ENCODE assay signal across 8 cellular contexts in the genomic region with DNA sequence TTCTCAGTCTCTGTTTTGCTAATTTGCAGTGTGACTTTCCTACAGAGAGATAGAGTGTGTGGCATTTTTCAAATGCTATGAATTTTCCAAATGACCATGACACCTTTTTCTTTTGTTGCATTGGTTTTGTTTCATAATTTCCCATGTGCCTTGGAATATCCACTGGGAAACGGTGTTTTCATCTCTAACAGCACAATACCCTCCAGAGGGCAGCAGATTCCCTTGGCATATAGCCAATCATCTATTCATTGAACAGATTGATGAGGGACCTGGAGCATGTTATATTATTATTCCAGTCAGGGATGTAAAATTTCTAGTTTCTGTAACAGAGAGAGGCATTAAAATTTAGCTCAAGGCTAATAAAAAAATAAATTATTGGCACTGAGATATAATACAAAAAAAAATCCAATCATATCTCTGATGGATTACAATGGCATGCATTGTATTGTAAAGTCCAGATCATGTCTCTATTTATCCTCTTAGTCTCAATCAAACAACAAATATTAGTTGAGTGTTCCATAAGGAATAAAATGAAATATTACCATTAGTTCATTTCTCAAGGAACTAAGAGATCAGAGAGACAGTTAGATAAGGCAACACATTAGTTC. TPM values are rescaled to one million over a fixed set of nuclear protein-coding genes. Genes with fewer than 3 reads are reported as not detected.
DNase-seq lines count a peak whose midpoint lies in the region; ATAC-seq, FAIRE-seq and TF ChIP-seq lines count a peak whose summit lies in the region.

No MANE protein-coding gene starts in this region.

- DNase-seq in A172 (ENCODE audit: low spot score) (peak; percentile 34), HAP-1 (ENCODE audit: low spot score in 2 of 2) (peak; percentile 59 to 69), NCI-H774 (lab: John Stamatoyannopoulos, UW) (peak; percentile 47), osteocyte (ENCODE audit: extremely low spot score, unreplicated experiment) (no peak)
- no peak for DNase-seq in stimulated activated CD4-positive, alpha-beta T cell treated with anti-CD3 and anti-CD28 coated beads, Interleukin-4, amount 100 ng/mL, for 1 hour
- no peak for DNase-seq in activated naive CD4-positive, alpha-beta T cell treated with anti-CD3 and anti-CD28 coated beads, Interleukin-2, amount 10 ng/mL, durations not matched to agents 7 days and 5 days

- no peaks in the 10 kb centered on the region for H3K9me3 ChIP-seq in HAP-1

- peaks cover 17% of the 10 kb centered on the region for H3K27me3 Mint-ChIP-seq in osteocyte (ENCODE audit: unreplicated experiment)
- peaks cover 6% of the 10 kb centered on the region for H3K27me3 Mint-ChIP-seq in activated naive CD4-positive, alpha-beta T cell treated with anti-CD3 and anti-CD28 coated beads, Interleukin-2, amount 10 ng/mL, durations not matched to agents 7 days and 5 days

- no peak overlapping the region for H3K4me3 ChIP-seq in HAP-1

- no peaks in the 10 kb centered on the region for H3K9me3 Mint-ChIP-seq in osteocyte (ENCODE audit: unreplicated experiment)
- no peaks in the 10 kb centered on the region for H3K9me3 Mint-ChIP-seq in activated naive CD4-positive, alpha-beta T cell treated with anti-CD3 and anti-CD28 coated beads, Interleukin-2, amount 10 ng/mL, durations not matched to agents 7 days and 5 days

- no peaks in the 10 kb centered on the region for H3K4me1 ChIP-seq in HAP-1

- CTCF ChIA-PET in activated naive CD4-positive, alpha-beta T cell treated with anti-CD3 and anti-CD28 coated beads, Interleukin-2, amount 10 ng/mL, durations not matched to agents 7 days and 5 days (lab: Charles Lee): no interaction called here

- no peak for ATAC-seq in GM21723 (IDR thresholded peaks at IDR 0.05; ENCODE audit: unreplicated experiment)

- H3K36me3 ChIP-seq in HAP-1 (replicated peaks): no peaks in the 10 kb centered on the region

- no peaks in the 10 kb centered on the region for H3K36me3 Mint-ChIP-seq in osteocyte (ENCODE audit: unreplicated experiment)
- H3K36me3 Mint-ChIP-seq in activated naive CD4-positive, alpha-beta T cell treated with anti-CD3 and anti-CD28 coated beads, Interleukin-2, amount 10 ng/mL, durations not matched to agents 7 days and 5 days: no peaks in the 10 kb centered on the region

- no peak overlapping the region for H3K4me3 Mint-ChIP-seq in osteocyte (ENCODE audit: unreplicated experiment)
- H3K4me3 Mint-ChIP-seq in activated naive CD4-positive, alpha-beta T cell treated with anti-CD3 and anti-CD28 coated beads, Interleukin-2, amount 10 ng/mL, durations not matched to agents 7 days and 5 days: no peak overlapping the region

- FAIRE-seq in endometrium (lab: Jason Lieb, UNC): peak; percentile 51

- no peak overlapping the region for H3K27ac Mint-ChIP-seq in osteocyte (ENCODE audit: unreplicated experiment)
- H3K27ac Mint-ChIP-seq in activated naive CD4-positive, alpha-beta T cell treated with anti-CD3 and anti-CD28 coated beads, Interleukin-2, amount 10 ng/mL, durations not matched to agents 7 days and 5 days: no peak overlapping the region

- peak; percentile 68 for TF ChIP-seq CTCF in osteocyte (IDR thresholded peaks at IDR 0.05)

- H3K27me3 ChIP-seq in HAP-1 (ENCODE audit: low read depth): peaks cover 18% of the 10 kb centered on the region

- peaks cover 4% of the 10 kb centered on the region for H3K4me1 Mint-ChIP-seq in osteocyte (ENCODE audit: unreplicated experiment)
- H3K4me1 Mint-ChIP-seq in activated naive CD4-positive, alpha-beta T cell treated with anti-CD3 and anti-CD28 coated beads, Interleukin-2, amount 10 ng/mL, durations not matched to agents 7 days and 5 days: no peaks in the 10 kb centered on the region

- in situ Hi-C loops in HAP-1 (cut with MboI; ENCODE audit: low sequenced_read_pairs): no loop called here

RNA-seq across cellular contexts. Expression of gene NTN4, which starts 29.6 kb away (rescaled TPM):
- total RNA-seq in A172 (2014; rRNA removed; shearing (Covaris generic)): 9.9 and 14.1 TPM in 2 replicates
- 654 and 670 TPM in 2 replicates for total RNA-seq in osteocyte

RNA-seq across cellular contexts. Expression of gene SNRPF, which starts 38.6 kb away (rescaled TPM):
- total RNA-seq in A172 (2014; rRNA removed; shearing (Covaris generic)): 34.3 and 54.8 TPM in 2 replicates
- total RNA-seq in osteocyte: 15.7 and 18.1 TPM in 2 replicates

Comparison
In these comparisons a context has a peak if more than half of its experiments do, and no peak if none do; other contexts are left out.
1. DNase-seq: peak in A172 (single experiment), HAP-1 (2 of 2) and NCI-H774 (single experiment); none in osteocyte (single experiment), stimulated activated CD4-positive, alpha-beta T cell treated with anti-CD3 and anti-CD28 coated beads, Interleukin-4, amount 100 ng/mL, for 1 hour (single experiment) and activated naive CD4-positive, alpha-beta T cell treated with anti-CD3 and anti-CD28 coated beads, Interleukin-2, amount 10 ng/mL, durations not matched to agents 7 days and 5 days (single experiment).
2. RNA of gene NTN4, which starts 29.6 kb away (total RNA-seq): 654 to 670 TPM in osteocyte; 9.9 to 14.1 TPM in A172; every median in the first group is over 10 times any median in the second.